ENCODE assay signal across 20 cellular contexts in the genomic region with DNA sequence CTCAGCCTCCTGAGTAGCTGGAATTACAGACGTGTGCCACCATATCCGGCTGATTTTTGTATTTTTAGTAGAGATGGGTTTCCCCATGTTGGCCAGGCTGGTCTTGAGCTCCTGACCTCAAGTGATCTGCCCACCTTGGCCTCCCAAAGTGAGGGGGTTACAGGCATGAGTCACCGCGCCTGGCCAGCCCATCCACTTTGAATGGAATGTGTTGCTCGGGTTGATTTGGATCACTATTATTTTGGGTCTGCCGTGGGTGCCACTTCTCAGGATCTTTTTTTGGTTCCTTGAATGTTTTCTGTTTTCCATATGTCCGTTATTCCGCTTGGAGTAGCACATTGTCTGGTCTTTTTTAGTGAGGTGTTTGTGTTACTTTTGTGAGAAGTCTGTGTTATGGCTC.
"Had no signal": no experiment of that assay in that cellular context is flagged by ENCODE, and none has a peak within 500 bp of the region (broad histone marks: within the 10 kb centered on the region; RNA-seq: fewer than 3 reads in every experiment).

No MANE protein-coding gene starts in this region.

- H3K9me3 Mint-ChIP-seq: effector memory CD8-positive, alpha-beta T cell; memory B cell; natural killer cell; neural progenitor cell; stimulated activated effector memory CD8-positive, alpha-beta T cell treated with anti-CD3 and anti-CD28 coated beads, Interleukin-12 subunit alpha, Interleukin-12 subunit beta, amount 100 ng/mL, for 72 hours had no signal

- H3K9me3 ChIP-seq: esophagus squamous epithelium, prostate gland, sigmoid colon, stomach, thoracic aorta, tibial nerve, upper lobe of left lung had no signal

- H3K4me3 ChIP-seq: esophagus squamous epithelium, lung, neural progenitor cell, prostate gland, sigmoid colon, stomach, thoracic aorta, tibial nerve, upper lobe of left lung had no signal

- H3K4me3 Mint-ChIP-seq: effector memory CD8-positive, alpha-beta T cell; memory B cell; natural killer cell; neural progenitor cell; stimulated activated effector memory CD8-positive, alpha-beta T cell treated with anti-CD3 and anti-CD28 coated beads, Interleukin-12 subunit alpha, Interleukin-12 subunit beta, amount 100 ng/mL, for 72 hours had no signal

- H3K36me3 ChIP-seq: neural progenitor cell, prostate gland had no signal

- H3K27me3 Mint-ChIP-seq: effector memory CD8-positive, alpha-beta T cell; memory B cell had no signal

- H3K27ac Mint-ChIP-seq: memory B cell, neural progenitor cell had no signal

- DNase-seq: cortex of kidney; effector memory CD8-positive, alpha-beta T cell; erythroblast; esophagus squamous epithelium; foreskin melanocyte; natural killer cell; right cardiac atrium; sigmoid colon; stimulated activated CD4-positive, alpha-beta T cell treated with anti-CD3 and anti-CD28 coated beads, Interleukin-2, amount 100 ng/mL, for 24 hours; stimulated activated CD4-positive, alpha-beta T cell treated with anti-CD3 and anti-CD28 coated beads, Interleukin-4, amount 100 ng/mL, for 24 hours; stimulated activated naive CD4-positive, alpha-beta T cell treated with Interleukin-2 at 50 U/mL for 16 hours; stomach; upper lobe of left lung had no signal

- H3K4me1 ChIP-seq: esophagus squamous epithelium, neural progenitor cell, prostate gland, sigmoid colon, stomach, tibial nerve, upper lobe of left lung had no signal

- H3K27ac ChIP-seq: esophagus squamous epithelium, neural progenitor cell, prostate gland, sigmoid colon, stomach, thoracic aorta, tibial nerve, upper lobe of left lung had no signal

- H3K4me1 Mint-ChIP-seq: neural progenitor cell had no signal
